Comparison of ENCODE assay signal across 8 cellular contexts in genomic region chr2:102992607-102993006, GRCh38.
"Had no signal": no experiment of that assay in that cellular context is flagged by ENCODE, and none has a peak within 500 bp of the region (broad histone marks: within the 10 kb centered on the region; RNA-seq: fewer than 3 reads in every experiment).

No MANE protein-coding gene starts in this region.

- H3K27ac Mint-ChIP-seq: IgD-negative memory B cell had no signal

- FAIRE-seq: HepG2, HTR-8/SVneo, K562 had no signal

- ATAC-seq: HepG2, K562 had no signal

- H3K4me3 ChIP-seq: K562 had no signal

- H3K4me3 Mint-ChIP-seq: IgD-negative memory B cell had no signal

- H3K4me1 Mint-ChIP-seq: IgD-negative memory B cell had no signal

- H3K9me3 Mint-ChIP-seq: IgD-negative memory B cell had no signal

- H3K27me3 Mint-ChIP-seq: IgD-negative memory B cell had no signal

- H3K36me3 Mint-ChIP-seq: IgD-negative memory B cell had no signal

- DNase-seq: IMR-90, KBM-7, KG1 had no signal

- H3K27ac ChIP-seq: HL-60 had no signal
